ENCODE assay signal across 7 cellular contexts in genomic region chr22:42294034-42294985, GRCh38. TPM values are rescaled to one million over a fixed set of nuclear protein-coding genes. Genes with fewer than 3 reads are reported as not detected.
DNase-seq lines count a peak whose midpoint lies in the region; ATAC-seq, FAIRE-seq and TF ChIP-seq lines count a peak whose summit lies in the region.

No MANE protein-coding gene starts in this region.

- TF ChIP-seq POLR2A in right lobe of liver (IDR thresholded peaks at IDR 0.05) = no peak

- no peaks in the 10 kb centered on the region for H3K4me1 Mint-ChIP-seq in astrocyte (ENCODE audit: low read depth, unreplicated experiment)

- H3K4me3 Mint-ChIP-seq in astrocyte (ENCODE audit: unreplicated experiment) = no peak overlapping the region

- intact Hi-C loops in right lobe of liver (cut with DNase I) = no loop called here

- H4K20me1 ChIP-seq in astrocyte (ENCODE audit: insufficient read depth, low read length) = peaks cover 67% of the 10 kb centered on the region

- peak; percentile 55 to 82 (median 70) for ATAC-seq in right lobe of liver
- no peak for ATAC-seq in GM18502 (IDR thresholded peaks at IDR 0.05; ENCODE audit: poor library complexity, unreplicated experiment)

- H3K4me2 ChIP-seq in astrocyte (ENCODE audit: low read length) = no peak overlapping the region

- H3K79me2 ChIP-seq in astrocyte (ENCODE audit: insufficient read depth, low read length) = no peaks in the 10 kb centered on the region

- no peaks in the 10 kb centered on the region for H3K9me3 Mint-ChIP-seq in astrocyte (ENCODE audit: unreplicated experiment)

- H3K4me1 ChIP-seq in astrocyte (ENCODE audit: insufficient read depth, low read length) = no peaks in the 10 kb centered on the region
- H3K4me1 ChIP-seq in right lobe of liver = no peaks in the 10 kb centered on the region

- no peak overlapping the region for H3K27ac ChIP-seq in astrocyte (ENCODE audit: low read depth, low read length)
- H3K27ac ChIP-seq in right lobe of liver = no peak overlapping the region
- no peak overlapping the region for H3K27ac ChIP-seq in WERI-Rb-1

- no peak overlapping the region for H3K27ac Mint-ChIP-seq in astrocyte (ENCODE audit: unreplicated experiment)

- TF ChIP-seq CTCF in astrocyte (IDR thresholded peaks at IDR 0.05; ENCODE audit: insufficient read depth, low read depth, low read length) (no peak), right lobe of liver (IDR thresholded peaks at IDR 0.05) (no peak), WERI-Rb-1 (IDR thresholded peaks at IDR 0.05; ENCODE audit: low read depth, low read length) (no peak)

- peaks cover 40% of the 10 kb centered on the region for H3K27me3 Mint-ChIP-seq in astrocyte (ENCODE audit: low read depth, unreplicated experiment)

- no peak overlapping the region for H3K9ac ChIP-seq in astrocyte (ENCODE audit: low read length)

- no peak overlapping the region for H3K4me3 ChIP-seq in astrocyte (ENCODE audit: insufficient read depth, low read depth, low read length)
- H3K4me3 ChIP-seq in right lobe of liver = no peak overlapping the region
- H3K4me3 ChIP-seq in WERI-Rb-1 (ENCODE audit: low read depth, low read length) = no peak overlapping the region

- H2AFZ ChIP-seq in astrocyte (ENCODE audit: low read depth, low read length) = no peak overlapping the region

- H3K36me3 Mint-ChIP-seq in astrocyte (ENCODE audit: low read depth, unreplicated experiment) = no peaks in the 10 kb centered on the region

- peak; percentile 31 for DNase-seq in EL
- peak; percentile 18 for DNase-seq in NCI-H1105 (lab: John Stamatoyannopoulos, UW)
- peak; percentile 12 for DNase-seq in astrocyte (ENCODE audit: low read depth)
- DNase-seq in right lobe of liver = peak in 2 of 3 donors; percentile 56 to 65
- no peak for DNase-seq in WERI-Rb-1
- DNase-seq in NCI-H1694 treated with DMSO at 0.1 percent for 48 hours (lab: John Stamatoyannopoulos, UW) = no peak

- FAIRE-seq in astrocyte (lab: Jason Lieb, UNC) = no peak

- no peaks in the 10 kb centered on the region for H3K9me3 ChIP-seq in astrocyte (ENCODE audit: insufficient read depth, low read depth, low read length)
- H3K9me3 ChIP-seq in right lobe of liver = no peaks in the 10 kb centered on the region
- H3K9me3 ChIP-seq in WERI-Rb-1 (ENCODE audit: severe bottlenecking) = no peaks in the 10 kb centered on the region

- 25% methylated on average over 12 of the region's 22 CpGs for WGBS in right lobe of liver (ENCODE audit: insufficient coverage, low coverage, low lambda C conversion rate, missing lambda C conversion rate)

- H3K36me3 ChIP-seq in astrocyte (ENCODE audit: insufficient read depth, low read length) = no peaks in the 10 kb centered on the region
- H3K36me3 ChIP-seq in right lobe of liver = no peaks in the 10 kb centered on the region
- peaks cover 2% of the 10 kb centered on the region; the same call in 1 of the 2 replicates for H3K36me3 ChIP-seq in WERI-Rb-1

- H3K27me3 ChIP-seq in astrocyte (ENCODE audit: insufficient read depth, low read length) (no peaks in the 10 kb centered on the region), right lobe of liver (no peaks in the 10 kb centered on the region), WERI-Rb-1 (ENCODE audit: insufficient read depth, low read depth, severe bottlenecking) (no peaks in the 10 kb centered on the region)

RNA-seq across cellular contexts. Expression of gene TCF20, which starts 23.9 kb away (rescaled TPM):
- total RNA-seq in astrocyte (37.3 and 37.6 TPM in 2 replicates), right lobe of liver (10 to 100 TPM; 15.4 to 20.5 (median 18.5) TPM)

Comparison
In these comparisons a context has a peak if more than half of its experiments do, and no peak if none do; other contexts are left out.
1. DNase-seq: peak in EL (single experiment), NCI-H1105 (single experiment), astrocyte (single experiment) and right lobe of liver (2 of 3); none in WERI-Rb-1 (single experiment) and NCI-H1694 treated with DMSO at 0.1 percent for 48 hours (single experiment).